Comparison of ENCODE assay signal across 8 cellular contexts in genomic region chr4:7042697-7043464, GRCh38. TPM values are rescaled to one million over a fixed set of nuclear protein-coding genes. Genes with fewer than 3 reads are reported as not detected.
DNase-seq lines count a peak whose midpoint lies in the region; ATAC-seq lines count a peak whose summit lies in the region.

Gene TADA2B, plus strand, starts transcription at chr4:7043372. Its CDS starts 208 bp downstream, at chr4:7043580.

- H2AK5ac ChIP-seq in mesendoderm (ENCODE audit: low read length) = no peak within 1 kb of the TSS

- H3K9me3 Mint-ChIP-seq in activated CD8-positive, alpha-beta memory T cell treated with anti-CD3 and anti-CD28 coated beads, Interleukin-2, amount 10 ng/mL, durations not matched to agents 7 days and 5 days (ENCODE audit: low read depth) = no peaks in the 10 kb centered on the region

- H3K4me3 Mint-ChIP-seq in activated CD8-positive, alpha-beta memory T cell treated with anti-CD3 and anti-CD28 coated beads, Interleukin-2, amount 10 ng/mL, durations not matched to agents 7 days and 5 days = peak within 1 kb of the TSS; percentile 84

- H2BK5ac ChIP-seq in mesendoderm (ENCODE audit: low read length) = no peak within 1 kb of the TSS

- no peak within 1 kb of the TSS for H4K5ac ChIP-seq in mesendoderm (ENCODE audit: low read length)

- in situ Hi-C loops in Caki2 (cut with HindIII; ENCODE audit: low pct_unique_long_range_greater_than_20kb, low sequenced_read_pairs) = no loop called here

- H4K8ac ChIP-seq in mesendoderm (ENCODE audit: low read depth, low read length) = peak within 1 kb of the TSS; percentile 77

- H3K4me2 ChIP-seq in mesendoderm (ENCODE audit: low read length) = peak within 1 kb of the TSS; percentile 91

- H3K56ac ChIP-seq in mesendoderm (ENCODE audit: low read length) = peak within 1 kb of the TSS; percentile 99

- H3K4me1 ChIP-seq in endocrine pancreas (ENCODE audit: control insufficient read depth, insufficient read depth, low read length) = no peaks in the 10 kb centered on the region
- H3K4me1 ChIP-seq in mesendoderm (ENCODE audit: control insufficient read depth, low read depth, low read length) = peaks cover 2% of the 10 kb centered on the region

- H2BK15ac ChIP-seq in mesendoderm (replicated peaks; ENCODE audit: low read depth) = no peak within 1 kb of the TSS

- peaks cover 11% of the 10 kb centered on the region for H3K27me3 Mint-ChIP-seq in activated CD8-positive, alpha-beta memory T cell treated with anti-CD3 and anti-CD28 coated beads, Interleukin-2, amount 10 ng/mL, durations not matched to agents 7 days and 5 days

- peak within 1 kb of the TSS; percentile 90 for H3K18ac ChIP-seq in mesendoderm (ENCODE audit: low read length)

- H3K79me2 ChIP-seq in mesendoderm (ENCODE audit: control insufficient read depth, insufficient read depth, low read length) = peaks cover 29% of the 10 kb centered on the region

- H3K4me3 ChIP-seq in endocrine pancreas (ENCODE audit: control insufficient read depth, insufficient read depth, low read length) = peak within 1 kb of the TSS; percentile 67
- H3K4me3 ChIP-seq in mesendoderm (ENCODE audit: low read length) = peak within 1 kb of the TSS; percentile 75

- WGBS in mesendoderm (ENCODE audit: extremely low coverage, insufficient coverage, low lambda C conversion rate) = no CpG with 5 or more reads among the region's 106 CpGs

- H3K27me3 ChIP-seq in endocrine pancreas (ENCODE audit: control insufficient read depth, insufficient read depth, low read length) = no peaks in the 10 kb centered on the region
- H3K27me3 ChIP-seq in mesendoderm (ENCODE audit: insufficient read depth, low read length, poor library complexity) = peaks cover 6% of the 10 kb centered on the region

- peaks cover 40% of the 10 kb centered on the region for H3K4me1 Mint-ChIP-seq in activated CD8-positive, alpha-beta memory T cell treated with anti-CD3 and anti-CD28 coated beads, Interleukin-2, amount 10 ng/mL, durations not matched to agents 7 days and 5 days

- peak within 1 kb of the TSS; percentile 4 for H3K4ac ChIP-seq in mesendoderm (ENCODE audit: low read depth, low read length)

- DNase-seq in Caki2 (ENCODE audit: low read depth) (peak; percentile 97), HUDEP-2 (lab: John Stamatoyannopoulos, UW; ENCODE audit: unreplicated experiment in 76 of 76) (peak; percentile 36 to 97 (median 92)), NOMO-1 treated with dmso at 0.1 percent for 144 hours (lab: John Stamatoyannopoulos, UW; ENCODE audit: unreplicated experiment) (peak; percentile 97), mesendoderm (peak; percentile 99)
- DNase-seq in activated CD8-positive, alpha-beta memory T cell treated with anti-CD3 and anti-CD28 coated beads, Interleukin-2, amount 10 ng/mL, durations not matched to agents 7 days and 5 days = peak; percentile 95
- peak; percentile 65 for DNase-seq in stimulated activated CD8-positive, alpha-beta memory T cell treated with anti-CD3 and anti-CD28 coated beads, Interleukin-15, amount 100 ng/mL, for 1 hour (ENCODE audit: low read depth)

- no peaks in the 10 kb centered on the region for H3K9me3 ChIP-seq in endocrine pancreas (ENCODE audit: control insufficient read depth, low read length)

- CTCF ChIA-PET in activated CD8-positive, alpha-beta memory T cell treated with anti-CD3 and anti-CD28 coated beads, Interleukin-2, amount 10 ng/mL, durations not matched to agents 7 days and 5 days (lab: Charles Lee) = interaction anchor here (0.6 to 7.3 kb wide), 30 partner anchors 9 to 762 kb away, joined by 3 to 153 read pairs (median 3); partner anchors contain the start of genes GRPEL1 and TBC1D14

- no peaks in the 10 kb centered on the region for H3K36me3 Mint-ChIP-seq in activated CD8-positive, alpha-beta memory T cell treated with anti-CD3 and anti-CD28 coated beads, Interleukin-2, amount 10 ng/mL, durations not matched to agents 7 days and 5 days

- H3K23ac ChIP-seq in mesendoderm (ENCODE audit: low read length) = peak within 1 kb of the TSS; percentile 72

- peak; percentile 70 for ATAC-seq in GM21381 (IDR thresholded peaks at IDR 0.05; ENCODE audit: unreplicated experiment)
- peak; percentile 91 for ATAC-seq in activated CD8-positive, alpha-beta memory T cell treated with anti-CD3 and anti-CD28 coated beads, Interleukin-2, amount 10 ng/mL, durations not matched to agents 7 days and 5 days

- peak within 1 kb of the TSS; percentile 72 for H3K27ac Mint-ChIP-seq in activated CD8-positive, alpha-beta memory T cell treated with anti-CD3 and anti-CD28 coated beads, Interleukin-2, amount 10 ng/mL, durations not matched to agents 7 days and 5 days

- H3K36me3 ChIP-seq in endocrine pancreas (ENCODE audit: control insufficient read depth, insufficient read depth, low read length) = no peaks in the 10 kb centered on the region
- H3K36me3 ChIP-seq in mesendoderm (ENCODE audit: control insufficient read depth, insufficient read depth, low read length) = no peaks in the 10 kb centered on the region

- H2BK120ac ChIP-seq in mesendoderm (ENCODE audit: low read depth, low read length) = peak within 1 kb of the TSS; percentile 32

- H3K9ac ChIP-seq in endocrine pancreas (ENCODE audit: control insufficient read depth, insufficient read depth, low read length) (peak within 1 kb of the TSS; percentile 87), mesendoderm (ENCODE audit: low read length) (peak within 1 kb of the TSS; percentile 94)

- peak within 1 kb of the TSS; percentile 62 for H3K27ac ChIP-seq in mesendoderm (ENCODE audit: low read depth, low read length)

- peaks cover 30% of the 10 kb centered on the region for H3K79me1 ChIP-seq in mesendoderm (ENCODE audit: low read length)

RNA-seq across cellular contexts. Expression of gene TADA2B, which starts in this region (rescaled TPM):
- total RNA-seq in Caki2 (2014; rRNA removed; shearing (Covaris generic); ENCODE audit: low replicate concordance) = 9.0 and 10.9 TPM in 2 replicates
- 10 to 100 TPM; 16.9 to 21.4 TPM for total RNA-seq in activated CD8-positive, alpha-beta memory T cell treated with anti-CD3 and anti-CD28 coated beads, Interleukin-2, amount 10 ng/mL, durations not matched to agents 7 days and 5 days
- 8.0 TPM for polyA plus RNA-seq in mesendoderm (2013, experiment 1 of 2)
- polyA plus RNA-seq in mesendoderm (2013, experiment 2 of 2) = 8.3 TPM

Comparison
In these comparisons a context has a peak if more than half of its experiments do, and no peak if none do; other contexts are left out.
1. Peak in every context shown above with its lines: DNase-seq, ATAC-seq, H3K4me3 ChIP-seq and H3K27ac ChIP-seq.